ENCODE assay signal across 8 cellular contexts in the genomic region with DNA sequence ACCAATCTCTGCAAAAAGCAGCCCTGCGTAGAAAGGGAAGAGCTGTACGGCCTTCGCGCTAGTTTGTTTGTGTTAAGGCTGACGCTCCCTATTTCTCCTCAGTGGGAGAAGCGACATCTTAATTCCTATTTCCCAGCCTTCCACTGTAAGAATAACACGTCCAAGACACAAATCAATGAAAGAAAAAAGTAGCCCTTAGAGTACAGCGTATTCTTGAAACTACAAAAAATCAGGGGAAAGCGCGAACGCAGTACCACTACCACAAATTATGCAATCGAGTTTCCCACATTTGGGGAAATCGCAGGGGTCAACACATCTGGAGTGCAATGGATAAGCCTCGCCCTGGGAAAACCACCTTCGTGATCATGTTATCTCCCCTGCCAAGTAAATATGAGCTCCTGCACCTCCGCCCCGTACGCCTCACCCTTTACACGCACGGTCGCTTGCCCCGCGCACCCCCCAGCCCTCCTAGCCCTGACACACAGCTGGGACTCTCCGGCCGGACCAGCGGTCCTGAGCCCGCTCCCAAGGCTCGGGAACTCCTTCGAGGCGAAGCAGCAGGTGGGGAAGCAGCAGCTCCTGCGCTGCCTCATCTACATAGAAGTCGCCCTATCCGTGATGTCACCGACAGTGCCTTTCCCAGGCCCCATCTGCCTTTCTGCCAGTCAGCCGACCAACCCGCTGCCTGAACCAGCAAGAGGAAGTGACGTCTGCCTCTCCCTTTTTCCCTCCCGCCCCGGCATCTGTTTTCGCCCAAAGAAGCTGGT.
DNase-seq lines count a peak whose midpoint lies in the region; ATAC-seq and TF ChIP-seq lines count a peak whose summit lies in the region.

No MANE protein-coding gene starts in this region.

- peak; percentile 78 for TF ChIP-seq POLR2A in GM19193 (IDR thresholded peaks at IDR 0.05; ENCODE audit: extremely low read depth, insufficient read depth, insufficient read length)
- peak; percentile 57 for TF ChIP-seq POLR2A in prostate gland (IDR thresholded peaks at IDR 0.05)
- peak in 3 of 4 donors; percentile 42 to 81 (median 51) for TF ChIP-seq POLR2A in upper lobe of left lung (IDR thresholded peaks at IDR 0.05)

- 6% methylated on average over 40 of the region's 40 CpGs for WGBS in right cardiac atrium
- WGBS in prostate gland: 7% methylated on average over 38 of the region's 40 CpGs
- WGBS in upper lobe of left lung, 2 donors: 5 to 10% methylated on average over 27 to 40 of the region's 40 CpGs

- ATAC-seq in right cardiac atrium: peak; percentile 94 to 97
- ATAC-seq in upper lobe of left lung (ENCODE audit: low FRiP score in 2 of 2): peak; percentile 91 to 97

- TF ChIP-seq CTCF in ascending aorta (IDR thresholded peaks at IDR 0.05) (no peak), prostate gland (IDR thresholded peaks at IDR 0.05) (no peak), upper lobe of left lung (IDR thresholded peaks at IDR 0.05) (no peak)

- H3K4me1 ChIP-seq in ACC112 (ENCODE audit: control insufficient read depth, insufficient read depth, low read length, unreplicated experiment): peaks cover 4% of the 10 kb centered on the region
- no peaks in the 10 kb centered on the region for H3K4me1 ChIP-seq in ascending aorta
- no peaks in the 10 kb centered on the region for H3K4me1 ChIP-seq in right cardiac atrium (ENCODE audit: control insufficient read depth, insufficient read depth, low read length)
- no peaks in the 10 kb centered on the region for H3K4me1 ChIP-seq in prostate gland (replicated peaks)
- H3K4me1 ChIP-seq in upper lobe of left lung: peaks cover 0 to 4% (median 1%) of the 10 kb centered on the region in 4 donors

- peak overlapping the region; percentile 93 for H2AFZ ChIP-seq in ACC112 (ENCODE audit: low read length, unreplicated experiment)

- DNase-seq in LHCN-M2 (ENCODE audit: low read depth) (peak; percentile 89), T-helper 2 cell (peak; percentile 59 to 97 (median 80)), ascending aorta (ENCODE audit: low spot score in 2 of 2) (peak; percentile 84 to 95), right cardiac atrium (peak; percentile 90 to 95 (median 93)), prostate gland (ENCODE audit: low spot score) (peak; percentile 90), upper lobe of left lung (peak; percentile 90 to 96)

- H3K9me3 ChIP-seq in ascending aorta (no peaks in the 10 kb centered on the region), right cardiac atrium (ENCODE audit: control insufficient read depth, low read length) (no peaks in the 10 kb centered on the region), prostate gland (no peaks in the 10 kb centered on the region), upper lobe of left lung (no peaks in the 10 kb centered on the region)

- no peaks in the 10 kb centered on the region for H3K36me3 ChIP-seq in ACC112 (ENCODE audit: insufficient read depth, low read length)
- no peaks in the 10 kb centered on the region for H3K36me3 ChIP-seq in ascending aorta
- H3K36me3 ChIP-seq in prostate gland: no peaks in the 10 kb centered on the region
- H3K36me3 ChIP-seq in upper lobe of left lung: no peaks in the 10 kb centered on the region

- intact Hi-C loops in ascending aorta (cut with DNase I): no loop called here
- intact Hi-C loops in right cardiac atrium (cut with DNase I): no loop called here
- intact Hi-C loops in prostate gland (cut with DNase I): no loop called here

- no peaks in the 10 kb centered on the region for H3K79me2 ChIP-seq in ACC112 (ENCODE audit: control insufficient read depth, insufficient read depth, low read length, unreplicated experiment)

- H3K27me3 ChIP-seq in ACC112 (ENCODE audit: insufficient read depth, low read length) (no peaks in the 10 kb centered on the region), ascending aorta (no peaks in the 10 kb centered on the region), right cardiac atrium (ENCODE audit: control insufficient read depth, insufficient read depth) (no peaks in the 10 kb centered on the region), prostate gland (replicated peaks; ENCODE audit: insufficient read depth) (no peaks in the 10 kb centered on the region), upper lobe of left lung (no peaks in the 10 kb centered on the region)

- H3K27ac ChIP-seq in ACC112 (ENCODE audit: low read depth, low read length): peak overlapping the region; percentile 81
- H3K27ac ChIP-seq in ascending aorta: peak overlapping the region; percentile 84 to 89
- peak overlapping the region; percentile 49 for H3K27ac ChIP-seq in right cardiac atrium (ENCODE audit: low read length)
- H3K27ac ChIP-seq in prostate gland: peak overlapping the region; percentile 84 to 91
- H3K27ac ChIP-seq in upper lobe of left lung: peak overlapping the region; percentile 81 to 93 (median 88)

- no peak for TF ChIP-seq EP300 in upper lobe of left lung (IDR thresholded peaks at IDR 0.05)

- H3K4me3 ChIP-seq in ACC112 (ENCODE audit: low read depth, low read length): peak overlapping the region; percentile 72
- H3K4me3 ChIP-seq in ascending aorta: peak overlapping the region; percentile 59 to 75
- peak overlapping the region; percentile 35 for H3K4me3 ChIP-seq in right cardiac atrium (ENCODE audit: low read length)
- H3K4me3 ChIP-seq in prostate gland: peak overlapping the region; percentile 43 to 51
- peak overlapping the region; percentile 35 to 59 (median 52) for H3K4me3 ChIP-seq in upper lobe of left lung

Comparison
In these comparisons a context has a peak if more than half of its experiments do, and no peak if none do; other contexts are left out.
1. Peak in every context shown above with its lines: DNase-seq, ATAC-seq, H3K4me3 ChIP-seq and H3K27ac ChIP-seq.